ENCODE assay signal across 38 cellular contexts in the genomic region with DNA sequence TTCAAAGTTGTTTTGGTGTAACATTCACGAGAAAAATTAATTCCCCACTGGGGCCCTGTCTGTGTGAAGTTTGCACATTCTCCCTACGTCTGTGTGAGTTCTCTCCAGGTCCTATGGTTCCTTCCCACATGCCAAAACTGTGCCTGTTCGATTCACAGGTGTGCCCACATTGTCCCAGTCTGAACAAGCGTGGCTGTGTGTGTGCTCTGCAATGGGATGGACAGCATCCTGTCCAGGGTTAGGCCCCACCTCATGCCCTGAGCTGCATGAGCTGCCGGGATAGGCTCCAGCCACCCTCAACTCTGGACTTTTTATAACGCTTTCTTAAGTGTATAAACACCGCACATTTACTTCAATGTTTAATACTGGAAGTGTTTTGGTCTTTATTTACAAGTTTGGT.
"Had no signal": no experiment of that assay in that cellular context is flagged by ENCODE, and none has a peak within 500 bp of the region (broad histone marks: within the 10 kb centered on the region; RNA-seq: fewer than 3 reads in every experiment).

No MANE protein-coding gene starts in this region.

- H3K27me3 Mint-ChIP-seq: activated B cell treated with CpG ODN at 0.5 μM for 24 hours; activated CD4-positive, alpha-beta memory T cell treated with anti-CD3 and anti-CD28 coated beads for 36 hours; activated CD4-positive, alpha-beta T cell treated with anti-CD3 and anti-CD28 coated beads, Interleukin-2, amount 10 ng/mL, durations not matched to agents 24 days and 14 days; activated CD8-positive, alpha-beta T cell treated with anti-CD3 and anti-CD28 coated beads for 36 hours; activated naive CD8-positive, alpha-beta T cell treated with anti-CD3 and anti-CD28 coated beads for 36 hours; activated T-helper 17 cell treated with anti-CD3 and anti-CD28 coated beads, Interleukin-2, amount 50 U/mL, for 72 hours; brain; central memory CD8-positive, alpha-beta T cell had no signal

- H3K27me3 ChIP-seq: adrenal gland, ascending aorta, cardiac muscle cell had no signal

- H3K9me3 Mint-ChIP-seq: activated B cell treated with CpG ODN at 0.5 μM for 24 hours; activated CD4-positive, alpha-beta memory T cell treated with anti-CD3 and anti-CD28 coated beads for 36 hours; activated CD4-positive, alpha-beta T cell treated with anti-CD3 and anti-CD28 coated beads, Interleukin-2, amount 10 ng/mL, durations not matched to agents 24 days and 14 days; activated CD8-positive, alpha-beta T cell treated with anti-CD3 and anti-CD28 coated beads for 36 hours; activated naive CD4-positive, alpha-beta T cell treated with anti-CD3 and anti-CD28 coated beads for 36 hours; activated naive CD8-positive, alpha-beta T cell treated with anti-CD3 and anti-CD28 coated beads for 36 hours; activated T-cell treated with anti-CD3 and anti-CD28 coated beads, Interleukin-2, amount 50 U/mL, for 4 hours; activated T-cell treated with anti-CD3 and anti-CD28 coated beads, Interleukin-2, amount 50 U/mL, for 72 hours; activated T-helper 1 cell treated with anti-CD3 and anti-CD28 coated beads, Interleukin-12 subunit alpha, Interleukin-12 subunit beta, Interleukin-2, Interleukin-4 antibody, amounts not matched to agents 30 ng/mL and 10 ng/mL and 1 ng/mL, durations not matched to agents 14 hours and 24 hours and 36 hours; activated T-helper 17 cell treated with anti-CD3 and anti-CD28 coated beads, Interleukin-2, amount 50 U/mL, for 72 hours; central memory CD8-positive, alpha-beta T cell; T-helper 1 cell treated with Interleukin-12 subunit alpha and Interleukin-12 subunit beta and Interleukin-4 antibody, amounts not matched to agents 30 μg/mL and 1 μg/mL, for 36 hours; T-helper 2 cell treated with Interferon-gamma antibody and Interleukin-4, amounts not matched to agents 5 μg/mL and 100 μg/mL, for 36 hours had no signal

- H3K4me3 Mint-ChIP-seq: activated B cell treated with CpG ODN at 0.5 μM for 24 hours; activated CD4-positive, alpha-beta memory T cell treated with anti-CD3 and anti-CD28 coated beads for 36 hours; activated CD4-positive, alpha-beta T cell treated with anti-CD3 and anti-CD28 coated beads, Interleukin-2, amount 10 ng/mL, durations not matched to agents 24 days and 14 days; activated CD8-positive, alpha-beta T cell treated with anti-CD3 and anti-CD28 coated beads for 36 hours; activated naive CD4-positive, alpha-beta T cell treated with anti-CD3 and anti-CD28 coated beads for 36 hours; activated naive CD8-positive, alpha-beta T cell treated with anti-CD3 and anti-CD28 coated beads for 36 hours; activated T-cell treated with anti-CD3 and anti-CD28 coated beads, Interleukin-2, amount 50 U/mL, for 4 hours; activated T-cell treated with anti-CD3 and anti-CD28 coated beads, Interleukin-2, amount 50 U/mL, for 72 hours; activated T-helper 1 cell treated with anti-CD3 and anti-CD28 coated beads, Interleukin-12 subunit alpha, Interleukin-12 subunit beta, Interleukin-2, Interleukin-4 antibody, amounts not matched to agents 30 ng/mL and 10 ng/mL and 1 ng/mL, durations not matched to agents 14 hours and 24 hours and 36 hours; activated T-helper 17 cell treated with anti-CD3 and anti-CD28 coated beads, Interleukin-2, amount 50 U/mL, for 72 hours; brain; central memory CD8-positive, alpha-beta T cell; T-helper 1 cell treated with Interleukin-12 subunit alpha and Interleukin-12 subunit beta and Interleukin-4 antibody, amounts not matched to agents 30 μg/mL and 1 μg/mL, for 36 hours; T-helper 2 cell treated with Interferon-gamma antibody and Interleukin-4, amounts not matched to agents 5 μg/mL and 100 μg/mL, for 36 hours had no signal

- FAIRE-seq: bronchial epithelial cell, TTC549 had no signal

- H3K4me1 Mint-ChIP-seq: activated B cell treated with CpG ODN at 0.5 μM for 24 hours; activated T-helper 17 cell treated with anti-CD3 and anti-CD28 coated beads, Interleukin-2, amount 50 U/mL, for 72 hours had no signal

- H3K27ac ChIP-seq: adrenal gland, ascending aorta, cardiac muscle cell, VCaP had no signal

- DNase-seq: activated B cell treated with CpG ODN at 0.5 μM for 24 hours; activated CD4-positive, alpha-beta memory T cell treated with anti-CD3 and anti-CD28 coated beads for 36 hours; activated CD4-positive, alpha-beta T cell treated with anti-CD3 and anti-CD28 coated beads for 4 hours; activated CD4-positive, alpha-beta T cell treated with anti-CD3 and anti-CD28 coated beads, Interleukin-2, amount 10 ng/mL, durations not matched to agents 24 days and 14 days; activated CD4-positive, alpha-beta T cell treated with anti-CD3 and anti-CD28 coated beads, Interleukin-2, amount 50 U/mL, for 1 hour; activated CD4-positive, alpha-beta T cell treated with anti-CD3 and anti-CD28 coated beads, Interleukin-2, amount 50 U/mL, for 4 hours; activated CD4-positive, CD25-positive, alpha-beta regulatory T cell treated with anti-CD3 and anti-CD28 coated beads, Interleukin-2, amount 50 U/mL, for 72 hours; activated CD8-positive, alpha-beta memory T cell treated with anti-CD3 and anti-CD28 coated beads, Interleukin-2, amount 50 U/mL, for 4 hours; activated CD8-positive, alpha-beta T cell treated with anti-CD3 and anti-CD28 coated beads for 36 hours; activated effector memory CD4-positive, alpha-beta T cell treated with anti-CD3 and anti-CD28 coated beads, Interleukin-2, amount 50 U/mL, for 16 hours; activated gamma-delta T cell treated with Interleukin-2 at 50 U/mL for 16 hours; activated naive CD4-positive, alpha-beta T cell; activated naive CD4-positive, alpha-beta T cell treated with anti-CD3 and anti-CD28 coated beads for 36 hours; activated naive CD4-positive, alpha-beta T cell treated with anti-CD3 and anti-CD28 coated beads, Interleukin-2, amount 50 U/mL, for 16 hours; activated naive CD8-positive, alpha-beta T cell treated with anti-CD3 and anti-CD28 coated beads for 36 hours; activated T-cell treated with anti-CD3 and anti-CD28 coated beads for 4 hours; activated T-cell treated with anti-CD3 and anti-CD28 coated beads, Interleukin-2, amount 50 U/mL, for 1 hour; activated T-cell treated with anti-CD3 and anti-CD28 coated beads, Interleukin-2, amount 50 U/mL, for 4 hours; activated T-cell treated with anti-CD3 and anti-CD28 coated beads, Interleukin-2, amount 50 U/mL, for 72 hours; adrenal gland; amniotic stem cell; caudate nucleus; cerebellar nuclear complex; T-helper 1 cell; T-helper 2 cell; T-helper 9 cell had no signal

- H3K36me3 Mint-ChIP-seq: activated CD4-positive, alpha-beta memory T cell treated with anti-CD3 and anti-CD28 coated beads for 36 hours; activated naive CD4-positive, alpha-beta T cell treated with anti-CD3 and anti-CD28 coated beads, Interleukin-2, amount 50 U/mL, for 72 hours had no signal

- H3K9me3 ChIP-seq: adrenal gland, ascending aorta had no signal

- H3K4me3 ChIP-seq: adrenal gland, ascending aorta, cardiac muscle cell had no signal

- H3K27ac Mint-ChIP-seq: activated B cell treated with CpG ODN at 0.5 μM for 24 hours; activated CD4-positive, alpha-beta memory T cell treated with anti-CD3 and anti-CD28 coated beads for 36 hours; activated CD4-positive, alpha-beta T cell treated with anti-CD3 and anti-CD28 coated beads, Interleukin-2, amount 10 ng/mL, durations not matched to agents 24 days and 14 days; activated CD8-positive, alpha-beta T cell treated with anti-CD3 and anti-CD28 coated beads for 36 hours; activated naive CD4-positive, alpha-beta T cell treated with anti-CD3 and anti-CD28 coated beads for 36 hours; activated naive CD4-positive, alpha-beta T cell treated with anti-CD3 and anti-CD28 coated beads, Interleukin-2, amount 50 U/mL, for 72 hours; activated naive CD8-positive, alpha-beta T cell treated with anti-CD3 and anti-CD28 coated beads for 36 hours; activated T-cell treated with anti-CD3 and anti-CD28 coated beads, Interleukin-2, amount 50 U/mL, for 72 hours; activated T-helper 1 cell treated with anti-CD3 and anti-CD28 coated beads, Interleukin-12 subunit alpha, Interleukin-12 subunit beta, Interleukin-2, Interleukin-4 antibody, amounts not matched to agents 30 ng/mL and 10 ng/mL and 1 ng/mL, durations not matched to agents 14 hours and 24 hours and 36 hours; activated T-helper 17 cell treated with anti-CD3 and anti-CD28 coated beads, Interleukin-2, amount 50 U/mL, for 72 hours; T-helper 1 cell treated with Interleukin-12 subunit alpha and Interleukin-12 subunit beta and Interleukin-4 antibody, amounts not matched to agents 30 μg/mL and 1 μg/mL, for 36 hours; T-helper 2 cell treated with Interferon-gamma antibody and Interleukin-4, amounts not matched to agents 5 μg/mL and 100 μg/mL, for 36 hours had no signal

- H3K36me3 ChIP-seq: adrenal gland, cardiac muscle cell had no signal

- ATAC-seq: activated CD8-positive, alpha-beta T cell treated with anti-CD3 and anti-CD28 coated beads for 36 hours; activated naive CD4-positive, alpha-beta T cell treated with anti-CD3 and anti-CD28 coated beads, Interleukin-2, amount 50 U/mL, for 72 hours; activated T-cell treated with anti-CD3 and anti-CD28 coated beads, Interleukin-2, amount 50 U/mL, for 4 hours; activated T-cell treated with anti-CD3 and anti-CD28 coated beads, Interleukin-2, amount 50 U/mL, for 72 hours; activated T-helper 17 cell treated with anti-CD3 and anti-CD28 coated beads, Interleukin-2, amount 50 U/mL, for 72 hours had no signal
